ENCODE assay signal across 24 cellular contexts in genomic region chr12:966715-967114, GRCh38.
"Had no signal": no experiment of that assay in that cellular context is flagged by ENCODE, and none has a peak within 500 bp of the region (broad histone marks: within the 10 kb centered on the region; RNA-seq: fewer than 3 reads in every experiment).

No MANE protein-coding gene starts in this region.

- H3K27me3 ChIP-seq: adrenal gland, breast epithelium, esophagus squamous epithelium, gastroesophageal sphincter, sigmoid colon, upper lobe of right lung had no signal

- H3K27ac ChIP-seq: adrenal gland, breast epithelium, coronary artery, esophagus squamous epithelium, gastroesophageal sphincter, left ventricle myocardium inferior, sigmoid colon, thoracic aorta, upper lobe of right lung had no signal

- ATAC-seq: activated CD4-positive, alpha-beta T cell treated with anti-CD3 and anti-CD28 coated beads for 36 hours; activated T-cell treated with anti-CD3 and anti-CD28 coated beads, Interleukin-2, amount 50 U/mL, for 4 hours; gastroesophageal sphincter; natural killer cell; upper lobe of right lung had no signal

- H3K9me3 ChIP-seq: adrenal gland, breast epithelium, esophagus squamous epithelium, gastroesophageal sphincter, left ventricle myocardium inferior, sigmoid colon, thoracic aorta, upper lobe of right lung had no signal

- H3K4me1 ChIP-seq: adrenal gland, breast epithelium, esophagus squamous epithelium, gastroesophageal sphincter, left ventricle myocardium inferior, sigmoid colon, upper lobe of right lung had no signal

- H3K4me3 ChIP-seq: adrenal gland, breast epithelium, coronary artery, esophagus squamous epithelium, gastroesophageal sphincter, left ventricle myocardium inferior, sigmoid colon, thoracic aorta, upper lobe of right lung had no signal

- DNase-seq: activated B cell treated with CpG ODN at 0.5 μM for 24 hours; activated CD4-positive, alpha-beta T cell treated with anti-CD3 and anti-CD28 coated beads for 36 hours; activated CD4-positive, alpha-beta T cell treated with anti-CD3 and anti-CD28 coated beads, Interleukin-2, amount 50 U/mL, for 4 hours; activated CD8-positive, alpha-beta memory T cell treated with anti-CD3 and anti-CD28 coated beads, Interleukin-2, amount 50 U/mL, for 48 hours; activated naive CD4-positive, alpha-beta T cell; activated T-cell treated with anti-CD3 and anti-CD28 coated beads, Interleukin-2, amount 50 U/mL, for 4 hours; adrenal gland; esophagus squamous epithelium; head of caudate nucleus; hypothalamus; left ventricle myocardium inferior; midbrain; natural killer cell; retina; sigmoid colon; stimulated activated CD4-positive, alpha-beta T cell treated with anti-CD3 and anti-CD28 coated beads, Interleukin-2, amount 100 ng/mL, for 48 hours; stimulated activated CD8-positive, alpha-beta memory T cell treated with anti-CD3 and anti-CD28 coated beads, Interleukin-4, amount 100 ng/mL, for 48 hours; stimulated activated naive CD4-positive, alpha-beta T cell; T1000; upper lobe of right lung had no signal

- H3K36me3 ChIP-seq: adrenal gland, breast epithelium, esophagus squamous epithelium, gastroesophageal sphincter, left ventricle myocardium inferior, sigmoid colon, thoracic aorta, upper lobe of right lung had no signal
